In genomic region chr3:113088616-113089015, GRCh38 we compare ENCODE assay signal across 16 cellular contexts.
"Had no signal": no experiment of that assay in that cellular context is flagged by ENCODE, and none has a peak within 500 bp of the region (broad histone marks: within the 10 kb centered on the region; RNA-seq: fewer than 3 reads in every experiment).

No MANE protein-coding gene starts in this region.

- H3K9me3 Mint-ChIP-seq: activated CD4-positive, alpha-beta T cell treated with anti-CD3 and anti-CD28 coated beads, Interleukin-2, amount 10 ng/mL, durations not matched to agents 7 days and 5 days; activated naive CD8-positive, alpha-beta T cell treated with anti-CD3 and anti-CD28 coated beads for 36 hours; central memory CD8-positive, alpha-beta T cell; stimulated activated naive B cell treated with anti-CD40 and anti-IgM and Interleukin-4, amounts not matched to agents 10 μg/mL and 1 μg/mL and 100 μg/mL, for 72 hours had no signal

- H3K4me3 ChIP-seq: body of pancreas, coronary artery, heart right ventricle, tibial nerve had no signal

- H3K27ac Mint-ChIP-seq: activated CD4-positive, alpha-beta T cell treated with anti-CD3 and anti-CD28 coated beads, Interleukin-2, amount 10 ng/mL, durations not matched to agents 7 days and 5 days; activated naive CD8-positive, alpha-beta T cell treated with anti-CD3 and anti-CD28 coated beads for 36 hours; stimulated activated naive B cell treated with anti-CD40 and anti-IgM and Interleukin-4, amounts not matched to agents 10 μg/mL and 1 μg/mL and 100 μg/mL, for 72 hours had no signal

- H3K4me3 Mint-ChIP-seq: activated CD4-positive, alpha-beta T cell treated with anti-CD3 and anti-CD28 coated beads, Interleukin-2, amount 10 ng/mL, durations not matched to agents 7 days and 5 days; activated naive CD8-positive, alpha-beta T cell treated with anti-CD3 and anti-CD28 coated beads for 36 hours; central memory CD8-positive, alpha-beta T cell; stimulated activated naive B cell treated with anti-CD40 and anti-IgM and Interleukin-4, amounts not matched to agents 10 μg/mL and 1 μg/mL and 100 μg/mL, for 72 hours had no signal

- H3K9ac ChIP-seq: parathyroid adenoma had no signal

- DNase-seq: activated CD4-positive, alpha-beta T cell treated with anti-CD3 and anti-CD28 coated beads, Interleukin-2, amount 10 ng/mL, durations not matched to agents 7 days and 5 days; activated CD8-positive, alpha-beta memory T cell treated with anti-CD3 and anti-CD28 coated beads, Interleukin-2, amount 50 U/mL, for 48 hours; activated gamma-delta T cell treated with Interleukin-2 at 50 U/mL for 16 hours; activated naive CD8-positive, alpha-beta T cell treated with anti-CD3 and anti-CD28 coated beads for 36 hours; amygdala; body of pancreas; foreskin melanocyte; heart right ventricle; left cardiac atrium; midbrain; stimulated activated naive B cell treated with anti-CD40 and anti-IgM and Interleukin-4, amounts not matched to agents 10 μg/mL and 1 μg/mL and 100 μg/mL, for 72 hours had no signal

- H3K4me1 ChIP-seq: body of pancreas, parathyroid adenoma had no signal

- H3K27ac ChIP-seq: body of pancreas, coronary artery, heart right ventricle, neutrophil, parathyroid adenoma, tibial nerve had no signal

- H2AFZ ChIP-seq: parathyroid adenoma had no signal

- ATAC-seq: body of pancreas; heart right ventricle; stimulated activated naive B cell treated with anti-CD40 and anti-IgM and Interleukin-4, amounts not matched to agents 10 μg/mL and 1 μg/mL and 100 μg/mL, for 72 hours had no signal

- H3K9me3 ChIP-seq: body of pancreas, heart right ventricle, neutrophil, tibial nerve had no signal

- H3K36me3 ChIP-seq: heart right ventricle, neutrophil, tibial nerve had no signal

- H3K4me1 Mint-ChIP-seq: activated CD4-positive, alpha-beta T cell treated with anti-CD3 and anti-CD28 coated beads, Interleukin-2, amount 10 ng/mL, durations not matched to agents 7 days and 5 days; central memory CD8-positive, alpha-beta T cell; stimulated activated naive B cell treated with anti-CD40 and anti-IgM and Interleukin-4, amounts not matched to agents 10 μg/mL and 1 μg/mL and 100 μg/mL, for 72 hours had no signal

- H3K27me3 Mint-ChIP-seq: activated CD4-positive, alpha-beta T cell treated with anti-CD3 and anti-CD28 coated beads, Interleukin-2, amount 10 ng/mL, durations not matched to agents 7 days and 5 days; activated naive CD8-positive, alpha-beta T cell treated with anti-CD3 and anti-CD28 coated beads for 36 hours; central memory CD8-positive, alpha-beta T cell; stimulated activated naive B cell treated with anti-CD40 and anti-IgM and Interleukin-4, amounts not matched to agents 10 μg/mL and 1 μg/mL and 100 μg/mL, for 72 hours had no signal

- H3K27me3 ChIP-seq: body of pancreas, heart right ventricle, neutrophil, tibial nerve had no signal
